ENCODE assay signal across 1 cellular context in the genomic region with DNA sequence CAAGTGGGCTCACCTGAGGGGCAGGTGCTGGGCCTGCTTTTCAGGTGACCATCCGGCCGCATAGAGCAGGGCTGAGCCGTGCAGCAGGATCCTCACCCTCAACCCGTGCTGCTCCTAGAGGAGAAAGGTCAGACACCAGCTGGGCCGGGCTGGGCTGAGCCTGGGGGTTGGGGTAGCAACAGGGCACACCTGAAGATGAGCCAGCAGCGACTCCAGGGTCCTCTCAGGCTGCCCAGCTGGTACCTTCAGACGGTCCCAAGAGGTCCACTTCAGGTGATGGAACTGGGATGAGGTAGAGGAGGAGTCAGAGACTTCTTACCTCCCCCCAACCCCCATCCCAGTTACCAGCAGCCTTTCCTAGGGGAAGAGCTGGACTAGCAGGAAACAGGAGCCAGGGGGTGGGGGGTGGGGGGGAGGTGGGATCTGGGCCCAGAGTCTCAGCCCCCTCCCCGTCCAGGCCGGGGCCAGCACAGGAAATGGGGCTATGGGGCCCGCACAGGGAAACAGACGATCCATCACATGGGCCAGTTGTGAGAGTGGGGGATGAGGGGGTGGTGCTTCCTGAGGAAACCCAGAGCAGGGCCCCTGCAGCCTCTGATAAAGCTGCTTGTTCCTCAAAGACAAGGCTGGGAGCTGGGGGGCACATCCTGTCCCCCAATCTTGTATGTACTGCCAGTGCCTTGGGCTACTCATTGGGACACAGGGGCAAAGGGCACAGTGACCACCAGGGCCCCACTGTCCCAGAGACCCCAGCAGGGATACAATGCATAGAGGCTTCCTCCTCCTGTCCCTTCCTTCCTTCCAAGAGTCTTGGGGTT.
TF ChIP-seq lines count a peak whose summit lies in the region.

No MANE protein-coding gene starts in this region.

TF ChIP-seq in K562, 482 proteins besides CTCF, POLR2A, EP300 and RAD21 (continued from another document and continues in another):
- TF ChIP-seq ZNF609 (CRISPR knock-in tag; IDR thresholded peaks at IDR 0.05; ENCODE audit: borderline replicate concordance) (no peak), FOXJ2 (tag; IDR thresholded peaks at IDR 0.05) (no peak), PHB2 (IDR thresholded peaks at IDR 0.05; ENCODE audit: low read depth) (peak; percentile 18; the same call in 1 of the 2 replicates), TBP (optimal IDR thresholded peaks at IDR 0.05; ENCODE audit: low read depth, low read length) (no peak), ZNF518B (CRISPR knock-in tag; IDR thresholded peaks at IDR 0.05) (no peak), DNMT1 (IDR thresholded peaks at IDR 0.05) (no peak), CBX1 (IDR thresholded peaks at IDR 0.05; ENCODE audit: low read depth) (no peak), YBX1 (IDR thresholded peaks at IDR 0.05) (no peak), ID3 (CRISPR knock-in tag; IDR thresholded peaks at IDR 0.05) (no peak), ID3 (tag; IDR thresholded peaks at IDR 0.05) (0 out of 2 replicates have a peak, but pooled peaks have one; percentile 24), RBM34 (IDR thresholded peaks at IDR 0.05; ENCODE audit: borderline replicate concordance, insufficient read depth, low read length) (no peak), FOXK1 (CRISPR knock-in tag; IDR thresholded peaks at IDR 0.05; ENCODE audit: borderline replicate concordance) (no peak), MTA2 (IDR thresholded peaks at IDR 0.05; ENCODE audit: low read depth) (no peak), HMG20B (CRISPR knock-in tag; IDR thresholded peaks at IDR 0.05) (no peak), NCOR1 (IDR thresholded peaks at IDR 0.05) (peak; percentile 78), POLR2AphosphoS2 (IDR thresholded peaks at IDR 0.05; ENCODE audit: low read length) (no peak), SP2 (IDR thresholded peaks at IDR 0.05; ENCODE audit: extremely low read depth, low read depth, low read length, poor library complexity, severe bottlenecking) (no peak), FOSL1 (tag; conservative IDR thresholded peaks at IDR 0.05) (no peak), MYC (IDR thresholded peaks at IDR 0.05; ENCODE audit: low read depth, low read length) (no peak), MYC (CRISPR knock-in tag; IDR thresholded peaks at IDR 0.05; ENCODE audit: borderline replicate concordance, low read depth) (no peak), ZNF696 (CRISPR knock-in tag; conservative IDR thresholded peaks at IDR 0.05) (no peak), CAMTA2 (CRISPR knock-in tag; conservative IDR thresholded peaks at IDR 0.05) (no peak), ZNF143 (CRISPR knock-in tag; IDR thresholded peaks at IDR 0.05) (no peak), RBM14 (IDR thresholded peaks at IDR 0.05; ENCODE audit: borderline replicate concordance, insufficient read depth, low read depth, low read length) (no peak), POLR2G (IDR thresholded peaks at IDR 0.05; ENCODE audit: low read depth, low read length) (0 out of 2 replicates have a peak, but pooled peaks have one; percentile 14), SNIP1 (IDR thresholded peaks at IDR 0.05; ENCODE audit: low read depth) (no peak)
- TF ChIP-seq, protein P1, sequence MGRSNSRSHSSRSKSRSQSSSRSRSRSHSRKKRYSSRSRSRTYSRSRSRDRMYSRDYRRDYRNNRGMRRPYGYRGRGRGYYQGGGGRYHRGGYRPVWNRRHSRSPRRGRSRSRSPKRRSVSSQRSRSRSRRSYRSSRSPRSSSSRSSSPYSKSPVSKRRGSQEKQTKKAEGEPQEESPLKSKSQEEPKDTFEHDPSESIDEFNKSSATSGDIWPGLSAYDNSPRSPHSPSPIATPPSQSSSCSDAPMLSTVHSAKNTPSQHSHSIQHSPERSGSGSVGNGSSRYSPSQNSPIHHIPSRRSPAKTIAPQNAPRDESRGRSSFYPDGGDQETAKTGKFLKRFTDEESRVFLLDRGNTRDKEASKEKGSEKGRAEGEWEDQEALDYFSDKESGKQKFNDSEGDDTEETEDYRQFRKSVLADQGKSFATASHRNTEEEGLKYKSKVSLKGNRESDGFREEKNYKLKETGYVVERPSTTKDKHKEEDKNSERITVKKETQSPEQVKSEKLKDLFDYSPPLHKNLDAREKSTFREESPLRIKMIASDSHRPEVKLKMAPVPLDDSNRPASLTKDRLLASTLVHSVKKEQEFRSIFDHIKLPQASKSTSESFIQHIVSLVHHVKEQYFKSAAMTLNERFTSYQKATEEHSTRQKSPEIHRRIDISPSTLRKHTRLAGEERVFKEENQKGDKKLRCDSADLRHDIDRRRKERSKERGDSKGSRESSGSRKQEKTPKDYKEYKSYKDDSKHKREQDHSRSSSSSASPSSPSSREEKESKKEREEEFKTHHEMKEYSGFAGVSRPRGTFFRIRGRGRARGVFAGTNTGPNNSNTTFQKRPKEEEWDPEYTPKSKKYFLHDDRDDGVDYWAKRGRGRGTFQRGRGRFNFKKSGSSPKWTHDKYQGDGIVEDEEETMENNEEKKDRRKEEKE (IDR thresholded peaks at IDR 0.05; ENCODE audit: borderline replicate concordance in 1 of 2, control insufficient read depth in 1 of 2, low read depth in 2 of 2, low read length in 1 of 2), result no peak
- TF ChIP-seq, protein P2, sequence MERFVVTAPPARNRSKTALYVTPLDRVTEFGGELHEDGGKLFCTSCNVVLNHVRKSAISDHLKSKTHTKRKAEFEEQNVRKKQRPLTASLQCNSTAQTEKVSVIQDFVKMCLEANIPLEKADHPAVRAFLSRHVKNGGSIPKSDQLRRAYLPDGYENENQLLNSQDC (CRISPR knock-in tag; IDR thresholded peaks at IDR 0.05), result no peak
- TF ChIP-seq, protein P3, sequence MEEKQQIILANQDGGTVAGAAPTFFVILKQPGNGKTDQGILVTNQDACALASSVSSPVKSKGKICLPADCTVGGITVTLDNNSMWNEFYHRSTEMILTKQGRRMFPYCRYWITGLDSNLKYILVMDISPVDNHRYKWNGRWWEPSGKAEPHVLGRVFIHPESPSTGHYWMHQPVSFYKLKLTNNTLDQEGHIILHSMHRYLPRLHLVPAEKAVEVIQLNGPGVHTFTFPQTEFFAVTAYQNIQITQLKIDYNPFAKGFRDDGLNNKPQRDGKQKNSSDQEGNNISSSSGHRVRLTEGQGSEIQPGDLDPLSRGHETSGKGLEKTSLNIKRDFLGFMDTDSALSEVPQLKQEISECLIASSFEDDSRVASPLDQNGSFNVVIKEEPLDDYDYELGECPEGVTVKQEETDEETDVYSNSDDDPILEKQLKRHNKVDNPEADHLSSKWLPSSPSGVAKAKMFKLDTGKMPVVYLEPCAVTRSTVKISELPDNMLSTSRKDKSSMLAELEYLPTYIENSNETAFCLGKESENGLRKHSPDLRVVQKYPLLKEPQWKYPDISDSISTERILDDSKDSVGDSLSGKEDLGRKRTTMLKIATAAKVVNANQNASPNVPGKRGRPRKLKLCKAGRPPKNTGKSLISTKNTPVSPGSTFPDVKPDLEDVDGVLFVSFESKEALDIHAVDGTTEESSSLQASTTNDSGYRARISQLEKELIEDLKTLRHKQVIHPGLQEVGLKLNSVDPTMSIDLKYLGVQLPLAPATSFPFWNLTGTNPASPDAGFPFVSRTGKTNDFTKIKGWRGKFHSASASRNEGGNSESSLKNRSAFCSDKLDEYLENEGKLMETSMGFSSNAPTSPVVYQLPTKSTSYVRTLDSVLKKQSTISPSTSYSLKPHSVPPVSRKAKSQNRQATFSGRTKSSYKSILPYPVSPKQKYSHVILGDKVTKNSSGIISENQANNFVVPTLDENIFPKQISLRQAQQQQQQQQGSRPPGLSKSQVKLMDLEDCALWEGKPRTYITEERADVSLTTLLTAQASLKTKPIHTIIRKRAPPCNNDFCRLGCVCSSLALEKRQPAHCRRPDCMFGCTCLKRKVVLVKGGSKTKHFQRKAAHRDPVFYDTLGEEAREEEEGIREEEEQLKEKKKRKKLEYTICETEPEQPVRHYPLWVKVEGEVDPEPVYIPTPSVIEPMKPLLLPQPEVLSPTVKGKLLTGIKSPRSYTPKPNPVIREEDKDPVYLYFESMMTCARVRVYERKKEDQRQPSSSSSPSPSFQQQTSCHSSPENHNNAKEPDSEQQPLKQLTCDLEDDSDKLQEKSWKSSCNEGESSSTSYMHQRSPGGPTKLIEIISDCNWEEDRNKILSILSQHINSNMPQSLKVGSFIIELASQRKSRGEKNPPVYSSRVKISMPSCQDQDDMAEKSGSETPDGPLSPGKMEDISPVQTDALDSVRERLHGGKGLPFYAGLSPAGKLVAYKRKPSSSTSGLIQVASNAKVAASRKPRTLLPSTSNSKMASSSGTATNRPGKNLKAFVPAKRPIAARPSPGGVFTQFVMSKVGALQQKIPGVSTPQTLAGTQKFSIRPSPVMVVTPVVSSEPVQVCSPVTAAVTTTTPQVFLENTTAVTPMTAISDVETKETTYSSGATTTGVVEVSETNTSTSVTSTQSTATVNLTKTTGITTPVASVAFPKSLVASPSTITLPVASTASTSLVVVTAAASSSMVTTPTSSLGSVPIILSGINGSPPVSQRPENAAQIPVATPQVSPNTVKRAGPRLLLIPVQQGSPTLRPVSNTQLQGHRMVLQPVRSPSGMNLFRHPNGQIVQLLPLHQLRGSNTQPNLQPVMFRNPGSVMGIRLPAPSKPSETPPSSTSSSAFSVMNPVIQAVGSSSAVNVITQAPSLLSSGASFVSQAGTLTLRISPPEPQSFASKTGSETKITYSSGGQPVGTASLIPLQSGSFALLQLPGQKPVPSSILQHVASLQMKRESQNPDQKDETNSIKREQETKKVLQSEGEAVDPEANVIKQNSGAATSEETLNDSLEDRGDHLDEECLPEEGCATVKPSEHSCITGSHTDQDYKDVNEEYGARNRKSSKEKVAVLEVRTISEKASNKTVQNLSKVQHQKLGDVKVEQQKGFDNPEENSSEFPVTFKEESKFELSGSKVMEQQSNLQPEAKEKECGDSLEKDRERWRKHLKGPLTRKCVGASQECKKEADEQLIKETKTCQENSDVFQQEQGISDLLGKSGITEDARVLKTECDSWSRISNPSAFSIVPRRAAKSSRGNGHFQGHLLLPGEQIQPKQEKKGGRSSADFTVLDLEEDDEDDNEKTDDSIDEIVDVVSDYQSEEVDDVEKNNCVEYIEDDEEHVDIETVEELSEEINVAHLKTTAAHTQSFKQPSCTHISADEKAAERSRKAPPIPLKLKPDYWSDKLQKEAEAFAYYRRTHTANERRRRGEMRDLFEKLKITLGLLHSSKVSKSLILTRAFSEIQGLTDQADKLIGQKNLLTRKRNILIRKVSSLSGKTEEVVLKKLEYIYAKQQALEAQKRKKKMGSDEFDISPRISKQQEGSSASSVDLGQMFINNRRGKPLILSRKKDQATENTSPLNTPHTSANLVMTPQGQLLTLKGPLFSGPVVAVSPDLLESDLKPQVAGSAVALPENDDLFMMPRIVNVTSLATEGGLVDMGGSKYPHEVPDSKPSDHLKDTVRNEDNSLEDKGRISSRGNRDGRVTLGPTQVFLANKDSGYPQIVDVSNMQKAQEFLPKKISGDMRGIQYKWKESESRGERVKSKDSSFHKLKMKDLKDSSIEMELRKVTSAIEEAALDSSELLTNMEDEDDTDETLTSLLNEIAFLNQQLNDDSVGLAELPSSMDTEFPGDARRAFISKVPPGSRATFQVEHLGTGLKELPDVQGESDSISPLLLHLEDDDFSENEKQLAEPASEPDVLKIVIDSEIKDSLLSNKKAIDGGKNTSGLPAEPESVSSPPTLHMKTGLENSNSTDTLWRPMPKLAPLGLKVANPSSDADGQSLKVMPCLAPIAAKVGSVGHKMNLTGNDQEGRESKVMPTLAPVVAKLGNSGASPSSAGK (IDR thresholded peaks at IDR 0.05), result no peak
